1 cellular context compared by ENCODE assay signal in the genomic region with DNA sequence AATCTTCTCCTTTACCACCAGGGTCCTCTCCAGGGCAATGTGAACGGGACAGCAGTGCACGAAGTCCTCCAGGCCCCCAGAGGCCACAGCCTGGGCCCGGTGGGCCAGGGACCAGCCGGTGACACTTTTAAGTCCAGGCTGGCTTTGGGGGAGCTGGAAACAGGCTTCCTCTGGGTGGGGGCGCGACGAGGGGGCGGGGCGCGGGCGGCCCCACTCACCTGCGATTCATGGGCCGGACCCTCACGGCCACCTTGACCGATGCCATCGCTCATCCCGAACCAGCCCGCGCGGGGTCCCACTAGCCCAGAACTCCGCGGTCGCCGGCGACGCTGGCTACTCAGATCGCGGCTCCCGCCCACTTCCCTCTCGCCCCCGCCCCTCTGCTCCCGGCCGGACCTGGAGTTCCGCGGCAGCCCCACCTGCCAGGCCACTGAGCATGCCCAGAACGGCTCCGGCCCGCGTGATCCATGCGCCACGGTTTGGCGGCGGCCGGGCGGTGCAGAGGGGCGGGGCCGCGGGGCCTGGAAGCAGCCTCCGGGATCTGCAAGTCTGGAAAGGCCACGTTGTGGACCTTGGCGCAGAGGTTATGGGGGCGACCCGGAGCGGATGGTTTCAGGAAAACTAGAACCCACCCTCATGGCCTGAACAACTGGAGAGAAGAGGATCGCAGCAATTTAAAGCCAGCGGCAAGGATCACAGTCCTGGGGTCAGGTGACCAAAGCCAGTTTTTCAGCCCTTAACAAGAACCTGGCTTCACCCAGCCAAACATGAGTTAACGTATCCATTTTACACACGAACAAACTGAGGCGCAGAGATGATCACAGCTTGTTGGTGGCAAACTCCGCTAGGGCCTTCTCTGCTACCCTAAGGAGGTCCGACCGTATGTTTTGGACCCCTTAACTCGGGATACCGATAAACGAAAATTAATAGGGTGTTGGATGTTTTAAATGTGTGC.
TF ChIP-seq lines count a peak whose summit lies in the region.

A gene with protein sequence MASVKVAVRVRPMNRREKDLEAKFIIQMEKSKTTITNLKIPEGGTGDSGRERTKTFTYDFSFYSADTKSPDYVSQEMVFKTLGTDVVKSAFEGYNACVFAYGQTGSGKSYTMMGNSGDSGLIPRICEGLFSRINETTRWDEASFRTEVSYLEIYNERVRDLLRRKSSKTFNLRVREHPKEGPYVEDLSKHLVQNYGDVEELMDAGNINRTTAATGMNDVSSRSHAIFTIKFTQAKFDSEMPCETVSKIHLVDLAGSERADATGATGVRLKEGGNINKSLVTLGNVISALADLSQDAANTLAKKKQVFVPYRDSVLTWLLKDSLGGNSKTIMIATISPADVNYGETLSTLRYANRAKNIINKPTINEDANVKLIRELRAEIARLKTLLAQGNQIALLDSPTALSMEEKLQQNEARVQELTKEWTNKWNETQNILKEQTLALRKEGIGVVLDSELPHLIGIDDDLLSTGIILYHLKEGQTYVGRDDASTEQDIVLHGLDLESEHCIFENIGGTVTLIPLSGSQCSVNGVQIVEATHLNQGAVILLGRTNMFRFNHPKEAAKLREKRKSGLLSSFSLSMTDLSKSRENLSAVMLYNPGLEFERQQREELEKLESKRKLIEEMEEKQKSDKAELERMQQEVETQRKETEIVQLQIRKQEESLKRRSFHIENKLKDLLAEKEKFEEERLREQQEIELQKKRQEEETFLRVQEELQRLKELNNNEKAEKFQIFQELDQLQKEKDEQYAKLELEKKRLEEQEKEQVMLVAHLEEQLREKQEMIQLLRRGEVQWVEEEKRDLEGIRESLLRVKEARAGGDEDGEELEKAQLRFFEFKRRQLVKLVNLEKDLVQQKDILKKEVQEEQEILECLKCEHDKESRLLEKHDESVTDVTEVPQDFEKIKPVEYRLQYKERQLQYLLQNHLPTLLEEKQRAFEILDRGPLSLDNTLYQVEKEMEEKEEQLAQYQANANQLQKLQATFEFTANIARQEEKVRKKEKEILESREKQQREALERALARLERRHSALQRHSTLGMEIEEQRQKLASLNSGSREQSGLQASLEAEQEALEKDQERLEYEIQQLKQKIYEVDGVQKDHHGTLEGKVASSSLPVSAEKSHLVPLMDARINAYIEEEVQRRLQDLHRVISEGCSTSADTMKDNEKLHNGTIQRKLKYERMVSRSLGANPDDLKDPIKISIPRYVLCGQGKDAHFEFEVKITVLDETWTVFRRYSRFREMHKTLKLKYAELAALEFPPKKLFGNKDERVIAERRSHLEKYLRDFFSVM (N-terminal part only) (minus strand): TSS at position 438 of the 955 bp plus-strand sequence. CDS start 173 bp downstream, at position 265.

TF ChIP-seq in neural cell, 6 proteins besides CTCF, POLR2A, EP300 and RAD21:
- TF ChIP-seq, protein P1, sequence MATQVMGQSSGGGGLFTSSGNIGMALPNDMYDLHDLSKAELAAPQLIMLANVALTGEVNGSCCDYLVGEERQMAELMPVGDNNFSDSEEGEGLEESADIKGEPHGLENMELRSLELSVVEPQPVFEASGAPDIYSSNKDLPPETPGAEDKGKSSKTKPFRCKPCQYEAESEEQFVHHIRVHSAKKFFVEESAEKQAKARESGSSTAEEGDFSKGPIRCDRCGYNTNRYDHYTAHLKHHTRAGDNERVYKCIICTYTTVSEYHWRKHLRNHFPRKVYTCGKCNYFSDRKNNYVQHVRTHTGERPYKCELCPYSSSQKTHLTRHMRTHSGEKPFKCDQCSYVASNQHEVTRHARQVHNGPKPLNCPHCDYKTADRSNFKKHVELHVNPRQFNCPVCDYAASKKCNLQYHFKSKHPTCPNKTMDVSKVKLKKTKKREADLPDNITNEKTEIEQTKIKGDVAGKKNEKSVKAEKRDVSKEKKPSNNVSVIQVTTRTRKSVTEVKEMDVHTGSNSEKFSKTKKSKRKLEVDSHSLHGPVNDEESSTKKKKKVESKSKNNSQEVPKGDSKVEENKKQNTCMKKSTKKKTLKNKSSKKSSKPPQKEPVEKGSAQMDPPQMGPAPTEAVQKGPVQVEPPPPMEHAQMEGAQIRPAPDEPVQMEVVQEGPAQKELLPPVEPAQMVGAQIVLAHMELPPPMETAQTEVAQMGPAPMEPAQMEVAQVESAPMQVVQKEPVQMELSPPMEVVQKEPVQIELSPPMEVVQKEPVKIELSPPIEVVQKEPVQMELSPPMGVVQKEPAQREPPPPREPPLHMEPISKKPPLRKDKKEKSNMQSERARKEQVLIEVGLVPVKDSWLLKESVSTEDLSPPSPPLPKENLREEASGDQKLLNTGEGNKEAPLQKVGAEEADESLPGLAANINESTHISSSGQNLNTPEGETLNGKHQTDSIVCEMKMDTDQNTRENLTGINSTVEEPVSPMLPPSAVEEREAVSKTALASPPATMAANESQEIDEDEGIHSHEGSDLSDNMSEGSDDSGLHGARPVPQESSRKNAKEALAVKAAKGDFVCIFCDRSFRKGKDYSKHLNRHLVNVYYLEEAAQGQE (IDR thresholded peaks at IDR 0.05; ENCODE audit: borderline replicate concordance) = no peak
- TF ChIP-seq MXI1 (conservative IDR thresholded peaks at IDR 0.05; ENCODE audit: poor library complexity, severe bottlenecking) (peak; percentile 57), EZH2 (IDR thresholded peaks at IDR 0.05; ENCODE audit: borderline replicate concordance, insufficient read depth, low read length, poor library complexity, severe bottlenecking) (no peak), TAF1 (IDR thresholded peaks at IDR 0.05; ENCODE audit: low read depth) (no peak), POLR2AphosphoS5 (IDR thresholded peaks at IDR 0.05) (no peak), SMC3 (conservative IDR thresholded peaks at IDR 0.05; ENCODE audit: poor library complexity) (peak; percentile 63)
